9 cellular contexts compared by ENCODE assay signal in genomic region chr1:154352245-154352580, GRCh38. TPM values are rescaled to one million over a fixed set of nuclear protein-coding genes. Genes with fewer than 3 reads are reported as not detected.
A peak's percentile ranks its signal among the peaks of the same experiment; 100 is the strongest.
DNase-seq lines count a peak whose midpoint lies in the region; ATAC-seq and TF ChIP-seq lines count a peak whose summit lies in the region.
"Had no signal": no experiment of that assay in that cellular context is flagged by ENCODE, and none has a peak within 500 bp of the region (broad histone marks: within the 10 kb centered on the region; RNA-seq: fewer than 3 reads in every experiment).

No MANE protein-coding gene starts in this region.

- no peak overlapping the region for H3K27ac ChIP-seq in KMS-11

- peak overlapping the region; percentile 88 for H3K4me3 Mint-ChIP-seq in nephron progenitor cell

- H3K4me1 ChIP-seq in KMS-11 (ENCODE audit: low read depth, poor library complexity, severe bottlenecking): peaks cover 30% of the 10 kb centered on the region

- H2AFZ ChIP-seq in KMS-11 (ENCODE audit: low read depth): peak overlapping the region; percentile 73

- H4K20me1 ChIP-seq in KMS-11 (ENCODE audit: insufficient read depth): no peaks in the 10 kb centered on the region

- peaks cover 19% of the 10 kb centered on the region for H3K36me3 Mint-ChIP-seq in nephron progenitor cell (ENCODE audit: low read depth)

- no peak overlapping the region for H3K27ac Mint-ChIP-seq in nephron progenitor cell

- H3K9ac ChIP-seq in KMS-11: no peak overlapping the region; the same call in 1 of the 2 replicates

- TF ChIP-seq CTCF in AG10803 (conservative IDR thresholded peaks at IDR 0.05; ENCODE audit: low read length): no peak
- no peak for TF ChIP-seq CTCF in KMS-11 (conservative IDR thresholded peaks at IDR 0.05; ENCODE audit: low read depth, low read length)
- no peak for TF ChIP-seq CTCF in nephron progenitor cell (IDR thresholded peaks at IDR 0.05)

- no peaks in the 10 kb centered on the region for H3K9me3 Mint-ChIP-seq in nephron progenitor cell

- H3K27me3 Mint-ChIP-seq in nephron progenitor cell (ENCODE audit: low read depth, poor library complexity): peaks cover 22% of the 10 kb centered on the region

- DNase-seq in AG10803 (ENCODE audit: low read depth) (no peak), ecto neural progenitor cell (ENCODE audit: low spot score) (peak; percentile 49), nephron progenitor cell (no peak), NCI-H187 treated with DMSO at 0.1 percent for 48 hours (lab: John Stamatoyannopoulos, UW) (no peak), NCI-H510A treated with DMSO at 0.1 percent for 48 hours (lab: John Stamatoyannopoulos, UW) (no peak), sciatic nerve (ENCODE audit: low spot score) (no peak)
- DNase-seq: stimulated activated CD4-positive, alpha-beta T cell treated with anti-CD3 and anti-CD28 coated beads, Interleukin-12 subunit alpha, Interleukin-12 subunit beta, amount 100 ng/mL, for 4 hours had no signal

- intact Hi-C loops in sciatic nerve (cut with DNase I): no loop called here

- peaks cover 32% of the 10 kb centered on the region for H3K4me1 Mint-ChIP-seq in nephron progenitor cell

- H3K36me3 ChIP-seq in KMS-11 (ENCODE audit: insufficient read depth): no peaks in the 10 kb centered on the region

- ATAC-seq in sciatic nerve (no peak), GM21528 (IDR thresholded peaks at IDR 0.05; ENCODE audit: low FRiP score, unreplicated experiment) (no peak)

- H3K4me3 ChIP-seq in AG10803 (ENCODE audit: low read length) (peak overlapping the region; percentile 51), KMS-11 (IDR thresholded peaks at IDR 0.05; ENCODE audit: insufficient read depth, low read depth, low read length) (peak overlapping the region; percentile 97)

- peak overlapping the region; percentile 93 for H3K4me2 ChIP-seq in KMS-11

- peaks cover 3% of the 10 kb centered on the region; the same call in 1 of the 2 replicates for H3K27me3 ChIP-seq in KMS-11 (ENCODE audit: insufficient read depth, low read depth)

- H3K79me2 ChIP-seq in KMS-11 (ENCODE audit: insufficient read depth, low read depth): no peaks in the 10 kb centered on the region

RNA-seq across cellular contexts. Expression of gene ATP8B2, which starts 26.9 kb away (rescaled TPM):
- total RNA-seq in sciatic nerve: 78.3 TPM

RNA-seq across cellular contexts. Expression of gene AQP10, which starts 31.3 kb away (rescaled TPM):
- total RNA-seq in sciatic nerve: not detected

RNA-seq across cellular contexts. Expression of gene IL6R, which starts 52.9 kb away (rescaled TPM):
- total RNA-seq in sciatic nerve: 26.6 TPM
